Comparison of ENCODE assay signal across 19 cellular contexts in genomic region chr2:66466435-66466834, GRCh38. TPM values are rescaled to one million over a fixed set of nuclear protein-coding genes. Genes with fewer than 3 reads are reported as not detected.
DNase-seq lines count a peak whose midpoint lies in the region; ATAC-seq, FAIRE-seq and TF ChIP-seq lines count a peak whose summit lies in the region.
"Had no signal": no experiment of that assay in that cellular context is flagged by ENCODE, and none has a peak within 500 bp of the region (broad histone marks: within the 10 kb centered on the region; RNA-seq: fewer than 3 reads in every experiment).

No MANE protein-coding gene starts in this region.

- no peak for FAIRE-seq in urothelium cell line (lab: Jason Lieb, UNC)

- intact Hi-C loops in prostate gland (cut with DNase I), result no loop called here

- H3K27ac ChIP-seq in prostate gland, result no peak overlapping the region
- H3K27ac ChIP-seq: 22Rv1, BLaER1, PC-9 had no signal

- no peaks in the 10 kb centered on the region for H3K4me1 ChIP-seq in prostate gland (replicated peaks)
- H3K4me1 ChIP-seq: BLaER1 had no signal

- no peak for TF ChIP-seq POLR2A in prostate gland (IDR thresholded peaks at IDR 0.05)

- 34% methylated on average over 2 of the region's 2 CpGs for WGBS in prostate gland

- no peak overlapping the region for H3K4me3 ChIP-seq in LNCaP clone FGC (ENCODE audit: low read depth, low read length)
- no peak overlapping the region for H3K4me3 ChIP-seq in prostate gland
- H3K4me3 ChIP-seq: BLaER1, PC-9 had no signal

- ATAC-seq in left lobe of liver, result peak; percentile 97
- no peak for ATAC-seq in HG03378 (IDR thresholded peaks at IDR 0.05; ENCODE audit: unreplicated experiment)

- H3K27me3 ChIP-seq in prostate gland (replicated peaks; ENCODE audit: insufficient read depth), result peaks cover 4% of the 10 kb centered on the region
- H3K27me3 ChIP-seq: BLaER1 had no signal

- no peaks in the 10 kb centered on the region for H3K9me3 ChIP-seq in prostate gland
- H3K9me3 ChIP-seq: BLaER1, SK-N-SH had no signal

- no peaks in the 10 kb centered on the region for H3K36me3 ChIP-seq in prostate gland
- H3K36me3 ChIP-seq: BLaER1 had no signal

- TF ChIP-seq CTCF in LNCaP clone FGC (IDR thresholded peaks at IDR 0.05; ENCODE audit: control insufficient read depth, extremely low read depth, insufficient read depth), result no peak
- no peak for TF ChIP-seq CTCF in prostate gland (IDR thresholded peaks at IDR 0.05)

- DNase-seq in NCI-H1092 treated with DMSO at 0.1 percent for 48 hours (lab: John Stamatoyannopoulos, UW) (peak; percentile 1), NCI-H1092 (lab: John Stamatoyannopoulos, UW) (no peak), LNCaP clone FGC (ENCODE audit: low read depth) (peak; percentile 65), left lobe of liver (ENCODE audit: low spot score) (no peak), prostate gland (ENCODE audit: low spot score) (peak; percentile 9), urothelium cell line (ENCODE audit: low spot score) (no peak), DMS79 treated with DMSO at 0.1 percent for 48 hours (lab: John Stamatoyannopoulos, UW) (no peak)
- DNase-seq: DMS 273 treated with DMSO at 0.1 percent for 48 hours, H7, KBM-7, NCI-H1105, NCI-H1930, NCI-H2171, NCI-H526, PC-9, SK-N-SH had no signal

RNA-seq across cellular contexts. Expression of gene MEIS1, which starts 31.5 kb away (rescaled TPM):
- total RNA-seq in left lobe of liver (5.9 TPM), prostate gland (10 to 100 TPM; 15.4 to 23.7 TPM)

Comparison
In these comparisons a context has a peak if more than half of its experiments do, and no peak if none do; other contexts are left out.
1. DNase-seq: peak in NCI-H1092 treated with DMSO at 0.1 percent for 48 hours (single experiment), LNCaP clone FGC (single experiment) and prostate gland (single experiment); none in NCI-H1092 (single experiment), left lobe of liver (single experiment), urothelium cell line (single experiment) and DMS79 treated with DMSO at 0.1 percent for 48 hours (single experiment).